In genomic region chr11:129911298-129911697, GRCh38 we compare ENCODE assay signal across 16 cellular contexts. TPM values are rescaled to one million over a fixed set of nuclear protein-coding genes. Genes with fewer than 3 reads are reported as not detected.
DNase-seq lines count a peak whose midpoint lies in the region; ATAC-seq and TF ChIP-seq lines count a peak whose summit lies in the region.
"Had no signal": no experiment of that assay in that cellular context is flagged by ENCODE, and none has a peak within 500 bp of the region (broad histone marks: within the 10 kb centered on the region; RNA-seq: fewer than 3 reads in every experiment).

No MANE protein-coding gene starts in this region.

- no peaks in the 10 kb centered on the region for H3K9me3 Mint-ChIP-seq in HFFc6
- H3K9me3 Mint-ChIP-seq in activated T-helper 17 cell treated with anti-CD3 and anti-CD28 coated beads, Interleukin-2, amount 50 U/mL, for 72 hours = no peaks in the 10 kb centered on the region

- ATAC-seq in activated T-helper 17 cell treated with anti-CD3 and anti-CD28 coated beads, Interleukin-2, amount 50 U/mL, for 72 hours (replicated peaks) = no peak
- ATAC-seq in HG03354 (IDR thresholded peaks at IDR 0.05; ENCODE audit: poor library complexity, severe bottlenecking, unreplicated experiment) (no peak), GM19455 (IDR thresholded peaks at IDR 0.05; ENCODE audit: unreplicated experiment) (no peak)

- DNase-seq in EH (ENCODE audit: low read depth) (peak; percentile 38), HFFc6 (no peak), fibroblast of villous mesenchyme (ENCODE audit: low read depth) (peak; percentile 16), hypothalamus (lab: John Stamatoyannopoulos, UW) (no peak)
- DNase-seq: activated T-cell treated with anti-CD3 and anti-CD28 coated beads, Interleukin-2, amount 50 U/mL, for 1 hour; CD4-positive, CD25-positive, alpha-beta regulatory T cell; effector CD4-positive, alpha-beta T cell; foreskin melanocyte; NCI-H1048; NCI-H226; retina had no signal

- peaks cover 12% of the 10 kb centered on the region for H3K36me3 Mint-ChIP-seq in HFFc6 (ENCODE audit: low read depth)
- peaks cover 83% of the 10 kb centered on the region for H3K36me3 Mint-ChIP-seq in activated T-helper 17 cell treated with anti-CD3 and anti-CD28 coated beads, Interleukin-2, amount 50 U/mL, for 72 hours (ENCODE audit: low read depth)

- TF ChIP-seq CTCF in HFFc6 (IDR thresholded peaks at IDR 0.05) = no peak
- no peak for TF ChIP-seq CTCF in fibroblast of villous mesenchyme (IDR thresholded peaks at IDR 0.05; ENCODE audit: insufficient read depth, low read depth, low read length)

- H3K27me3 Mint-ChIP-seq in HFFc6 (ENCODE audit: insufficient read depth) = no peaks in the 10 kb centered on the region; the same call in 1 of the 2 replicates
- H3K27me3 Mint-ChIP-seq in activated T-helper 17 cell treated with anti-CD3 and anti-CD28 coated beads, Interleukin-2, amount 50 U/mL, for 72 hours = no peaks in the 10 kb centered on the region
- H3K27me3 Mint-ChIP-seq: CD4-positive, CD25-positive, alpha-beta regulatory T cell had no signal

- H3K4me3 Mint-ChIP-seq in HFFc6 = peak overlapping the region; percentile 3; the same call in 1 of the 2 replicates
- peak overlapping the region; percentile 2 for H3K4me3 Mint-ChIP-seq in activated T-helper 17 cell treated with anti-CD3 and anti-CD28 coated beads, Interleukin-2, amount 50 U/mL, for 72 hours
- H3K4me3 Mint-ChIP-seq: CD4-positive, CD25-positive, alpha-beta regulatory T cell had no signal

- peaks cover 11% of the 10 kb centered on the region for H3K4me1 Mint-ChIP-seq in HFFc6 (ENCODE audit: low read depth)
- H3K4me1 Mint-ChIP-seq in activated T-helper 17 cell treated with anti-CD3 and anti-CD28 coated beads, Interleukin-2, amount 50 U/mL, for 72 hours = peaks cover 6% of the 10 kb centered on the region

- peak overlapping the region; percentile 78 for H3K27ac Mint-ChIP-seq in HFFc6
- peak overlapping the region; percentile 76 for H3K27ac Mint-ChIP-seq in activated T-helper 17 cell treated with anti-CD3 and anti-CD28 coated beads, Interleukin-2, amount 50 U/mL, for 72 hours

- no peak overlapping the region for H3K4me3 ChIP-seq in fibroblast of villous mesenchyme (ENCODE audit: low read depth, low read length)
- H3K4me3 ChIP-seq: lung, tibial nerve had no signal

RNA-seq across cellular contexts. Expression of gene NFRKB, which starts 15.9 kb away (rescaled TPM):
- 10 to 100 TPM; 12.6 to 16.2 (median 14.4) TPM for total RNA-seq in HFFc6 (2021; fragmentation: NEBNext Ultra II Directional; extraction: Animal tissue kit (Norgen Biotek cat#: 25700))
- 10 to 100 TPM; 41.8 to 44.0 TPM for total RNA-seq in activated T-helper 17 cell treated with anti-CD3 and anti-CD28 coated beads, Interleukin-2, amount 50 U/mL, for 72 hours
- 17.4 and 22.5 TPM in 2 replicates for total RNA-seq in fibroblast of villous mesenchyme

Comparison
In these comparisons a context has a peak if more than half of its experiments do, and no peak if none do; other contexts are left out.
1. DNase-seq: peak in EH (single experiment) and fibroblast of villous mesenchyme (single experiment); none in HFFc6 (single experiment) and hypothalamus (0 of 51).